In genomic region chr3:136862611-136862951, GRCh38 we compare ENCODE assay signal across 8 cellular contexts. TPM values are rescaled to one million over a fixed set of nuclear protein-coding genes. Genes with fewer than 3 reads are reported as not detected.
A peak's percentile ranks its signal among the peaks of the same experiment; 100 is the strongest.
DNase-seq lines count a peak whose midpoint lies in the region; ATAC-seq, FAIRE-seq and TF ChIP-seq lines count a peak whose summit lies in the region.

No MANE protein-coding gene starts in this region.

- H3K27ac ChIP-seq in right cardiac atrium (ENCODE audit: low read length): peak overlapping the region; percentile 77

- FAIRE-seq in HTR-8/SVneo (lab: Jason Lieb, UNC) (peak; percentile 31), RCC 7860 (lab: Jason Lieb, UNC) (no peak), H54 (lab: Jason Lieb, UNC) (no peak)

- no peaks in the 10 kb centered on the region for H3K9me3 Mint-ChIP-seq in Caco-2 (ENCODE audit: unreplicated experiment)

- BruUV-seq in Caco-2 (replicated peaks; lab: Mats Ljungman, UMichigan): no TSS peak

- peaks cover 53% of the 10 kb centered on the region for H3K36me3 Mint-ChIP-seq in Caco-2 (ENCODE audit: insufficient read depth, unreplicated experiment)

- POLR2A ChIA-PET in Caco-2 (lab: Charles Lee): interaction anchor here (0.6 to 2.2 kb wide), 5 partner anchors 37 to 152 kb away, joined by 4 to 39 read pairs (median 4); partner anchors contain the start of gene STAG1

- DNase-seq in Caco-2: peak; percentile 80 to 84
- DNase-seq in HTR-8/SVneo (ENCODE audit: insufficient read length, low spot score): peak; percentile 56
- DNase-seq in RCC 7860 (ENCODE audit: low spot score): peak; percentile 47
- peak; percentile 34 for DNase-seq in amniotic stem cell (lab: John Stamatoyannopoulos, UW)
- DNase-seq in right cardiac atrium: peak; percentile 72 to 84 (median 81)
- DNase-seq in renal cortical epithelial cell (ENCODE audit: low read depth): peak; percentile 62
- no peak for DNase-seq in H54 (ENCODE audit: insufficient read length, low spot score)

- H3K27ac Mint-ChIP-seq in Caco-2 (ENCODE audit: unreplicated experiment): peak overlapping the region; percentile 94

- H3K27me3 Mint-ChIP-seq in Caco-2 (ENCODE audit: insufficient read depth, unreplicated experiment): no peaks in the 10 kb centered on the region

- under 1% methylated on average over 29 of the region's 29 CpGs for WGBS in right cardiac atrium

- H3K4me1 ChIP-seq in Caco-2: peaks cover 20% of the 10 kb centered on the region
- no peaks in the 10 kb centered on the region for H3K4me1 ChIP-seq in right cardiac atrium (ENCODE audit: control insufficient read depth, insufficient read depth, low read length)

- ATAC-seq in GM21367 (IDR thresholded peaks at IDR 0.05; ENCODE audit: unreplicated experiment): peak; percentile 17
- ATAC-seq in right cardiac atrium: peak; percentile 64 to 73

- TF ChIP-seq CTCF in Caco-2 (IDR thresholded peaks at IDR 0.05; ENCODE audit: insufficient read depth in 1 of 2, low read depth in 1 of 2, low read length in 1 of 2, severe bottlenecking in 1 of 2, unreplicated experiment in 1 of 2): no peak

- intact Hi-C loops in Caco-2 (cut with micrococcal nuclease; ENCODE audit: unreplicated experiment) (loop anchor here (1.0 kb wide), 3 partner anchors 93 to 152 kb away; partner anchors contain the start of gene STAG1), right cardiac atrium (cut with DNase I) (loop anchor here in 2 of 4 donors (5.0 to 10.0 kb wide), 2 partner anchors 108 to 110 kb away; partner anchors contain the start of gene STAG1 (in 2 of the 2))

- H3K36me3 ChIP-seq in Caco-2 (ENCODE audit: control insufficient read depth, insufficient read depth, low read length): no peaks in the 10 kb centered on the region

- H3K27me3 ChIP-seq in Caco-2 (replicated peaks; ENCODE audit: control insufficient read depth, insufficient read depth, low read length): no peaks in the 10 kb centered on the region
- no peaks in the 10 kb centered on the region for H3K27me3 ChIP-seq in right cardiac atrium (ENCODE audit: control insufficient read depth, insufficient read depth)

- no peaks in the 10 kb centered on the region for H3K9me3 ChIP-seq in Caco-2
- H3K9me3 ChIP-seq in right cardiac atrium (ENCODE audit: control insufficient read depth, low read length): no peaks in the 10 kb centered on the region

- H3K4me3 ChIP-seq in Caco-2 (ENCODE audit: low read depth, low read length) (peak overlapping the region; percentile 95), right cardiac atrium (ENCODE audit: low read length) (peak overlapping the region; percentile 61)

- CTCF ChIA-PET in Caco-2 (lab: Charles Lee): interaction anchor here (1.5 to 2.2 kb wide), 2 partner anchors 110 to 152 kb away, joined by 11 to 28 read pairs; partner anchors contain the start of gene STAG1

- peak overlapping the region; percentile 94 for H3K4me3 Mint-ChIP-seq in Caco-2 (ENCODE audit: unreplicated experiment)

- TF ChIP-seq POLR2A in H54 (IDR thresholded peaks at IDR 0.05; ENCODE audit: low read depth, low read length): no peak

- H3K4me1 Mint-ChIP-seq in Caco-2 (ENCODE audit: low read depth, unreplicated experiment): peaks cover 26% of the 10 kb centered on the region

RNA-seq across cellular contexts. Expression of gene NCK1, which starts 0.6 kb away (rescaled TPM):
- 37.3 and 41.2 TPM in 2 replicates for total RNA-seq in Caco-2 (2022)
- total RNA-seq in right cardiac atrium: 10 to 100 TPM; 21.2 to 38.9 (median 27.9) TPM
- polyA plus RNA-seq in right cardiac atrium: 14.0 TPM
- total RNA-seq in renal cortical epithelial cell: 49.1 and 58.6 TPM in 2 replicates

RNA-seq across cellular contexts. Expression of gene SLC35G2, which starts 43.7 kb away (rescaled TPM):
- total RNA-seq in Caco-2 (2022) (3.8 and 4.2 TPM in 2 replicates), right cardiac atrium (1 to 10 TPM; 4.3 to 6.5 (median 4.9) TPM), renal cortical epithelial cell (13.7 and 16.5 TPM in 2 replicates)
- polyA plus RNA-seq in right cardiac atrium: 5.7 TPM
